Comparison of ENCODE assay signal across 19 cellular contexts in genomic region chr4:160143574-160143973, GRCh38.
DNase-seq lines count a peak whose midpoint lies in the region; ATAC-seq, FAIRE-seq and TF ChIP-seq lines count a peak whose summit lies in the region.
"Had no signal": no experiment of that assay in that cellular context is flagged by ENCODE, and none has a peak within 500 bp of the region (broad histone marks: within the 10 kb centered on the region; RNA-seq: fewer than 3 reads in every experiment).

No MANE protein-coding gene starts in this region.

- TF ChIP-seq CTCF in astrocyte of the spinal cord (IDR thresholded peaks at IDR 0.05; ENCODE audit: low read depth, low read length) (no peak), brain microvascular endothelial cell (IDR thresholded peaks at IDR 0.05; ENCODE audit: low read depth, low read length, missing control alignments) (no peak)

- H3K27ac ChIP-seq in small intestine (ENCODE audit: low read depth in 1 of 2, low read length in 1 of 2) (no peak overlapping the region), brain microvascular endothelial cell (no peak overlapping the region)
- H3K27ac ChIP-seq: C4-2B, PC-9, RWPE1 had no signal

- no peaks in the 10 kb centered on the region for H3K36me3 ChIP-seq in small intestine (ENCODE audit: control insufficient read depth in 2 of 2, insufficient read depth in 2 of 2, low read length in 2 of 2)
- H3K36me3 ChIP-seq in brain microvascular endothelial cell (replicated peaks) = no peaks in the 10 kb centered on the region

- DNase-seq in LoVo (ENCODE audit: low spot score) = peak; percentile 32
- peak; percentile 9 for DNase-seq in astrocyte of the spinal cord (ENCODE audit: low read depth, low spot score)
- DNase-seq in left colon = no peak
- peak; percentile 13 for DNase-seq in small intestine
- DNase-seq in brain microvascular endothelial cell = no peak
- no peak for DNase-seq in D341Med (ENCODE audit: low spot score)
- DNase-seq: ACHN, DND-41, HFFc6, NCI-H1694 treated with DMSO at 0.1 percent for 48 hours, NCI-H510A treated with DMSO at 0.1 percent for 48 hours, NCI-H82, PC-9 had no signal

- no peaks in the 10 kb centered on the region for H3K9me3 ChIP-seq in small intestine (ENCODE audit: control insufficient read depth, low read depth)

- ATAC-seq in left colon (peak; percentile 100), GM18511 (IDR thresholded peaks at IDR 0.05; ENCODE audit: unreplicated experiment) (no peak), HG03108 (IDR thresholded peaks at IDR 0.05; ENCODE audit: unreplicated experiment) (no peak)

- intact Hi-C loops in left colon (cut with DNase I, micrococcal nuclease) = no loop called here

- H3K27me3 ChIP-seq in small intestine (ENCODE audit: control insufficient read depth in 2 of 2, insufficient read depth in 2 of 2, low read length in 2 of 2) = no peaks in the 10 kb centered on the region
- H3K27me3 ChIP-seq in brain microvascular endothelial cell (replicated peaks) = no peaks in the 10 kb centered on the region

- no peak for FAIRE-seq in small intestine (lab: Jason Lieb, UNC)
- FAIRE-seq: G401.6, H54 had no signal

- no peaks in the 10 kb centered on the region for H3K4me1 ChIP-seq in small intestine (ENCODE audit: control insufficient read depth in 2 of 2, insufficient read depth in 1 of 2, low read depth in 1 of 2, low read length in 1 of 2)

- in situ Hi-C loops in astrocyte of the spinal cord (cut with HindIII; ENCODE audit: low sequenced_read_pairs) = no loop called here
- in situ Hi-C loops in brain microvascular endothelial cell (cut with HindIII; ENCODE audit: low pct_ligation_motif_present, low sequenced_read_pairs) = no loop called here

- H3K4me3 ChIP-seq in astrocyte of the spinal cord (ENCODE audit: low read depth, low read length) = no peak overlapping the region
- no peak overlapping the region for H3K4me3 ChIP-seq in small intestine (ENCODE audit: low read depth in 1 of 2, low read length in 2 of 2)
- no peak overlapping the region for H3K4me3 ChIP-seq in brain microvascular endothelial cell (ENCODE audit: low read depth, low read length)
- H3K4me3 ChIP-seq: PC-9 had no signal

- 22 to 38% (median 35%) methylated on average over 3 of the region's 3 CpGs for WGBS in small intestine, 3 donors

Comparison
In these comparisons a context has a peak if more than half of its experiments do, and no peak if none do; other contexts are left out.
1. DNase-seq: peak in LoVo (single experiment), astrocyte of the spinal cord (single experiment) and small intestine (single experiment); none in left colon (0 of 2), brain microvascular endothelial cell (single experiment) and D341Med (single experiment).